1 cellular context compared by ENCODE assay signal in the genomic region with DNA sequence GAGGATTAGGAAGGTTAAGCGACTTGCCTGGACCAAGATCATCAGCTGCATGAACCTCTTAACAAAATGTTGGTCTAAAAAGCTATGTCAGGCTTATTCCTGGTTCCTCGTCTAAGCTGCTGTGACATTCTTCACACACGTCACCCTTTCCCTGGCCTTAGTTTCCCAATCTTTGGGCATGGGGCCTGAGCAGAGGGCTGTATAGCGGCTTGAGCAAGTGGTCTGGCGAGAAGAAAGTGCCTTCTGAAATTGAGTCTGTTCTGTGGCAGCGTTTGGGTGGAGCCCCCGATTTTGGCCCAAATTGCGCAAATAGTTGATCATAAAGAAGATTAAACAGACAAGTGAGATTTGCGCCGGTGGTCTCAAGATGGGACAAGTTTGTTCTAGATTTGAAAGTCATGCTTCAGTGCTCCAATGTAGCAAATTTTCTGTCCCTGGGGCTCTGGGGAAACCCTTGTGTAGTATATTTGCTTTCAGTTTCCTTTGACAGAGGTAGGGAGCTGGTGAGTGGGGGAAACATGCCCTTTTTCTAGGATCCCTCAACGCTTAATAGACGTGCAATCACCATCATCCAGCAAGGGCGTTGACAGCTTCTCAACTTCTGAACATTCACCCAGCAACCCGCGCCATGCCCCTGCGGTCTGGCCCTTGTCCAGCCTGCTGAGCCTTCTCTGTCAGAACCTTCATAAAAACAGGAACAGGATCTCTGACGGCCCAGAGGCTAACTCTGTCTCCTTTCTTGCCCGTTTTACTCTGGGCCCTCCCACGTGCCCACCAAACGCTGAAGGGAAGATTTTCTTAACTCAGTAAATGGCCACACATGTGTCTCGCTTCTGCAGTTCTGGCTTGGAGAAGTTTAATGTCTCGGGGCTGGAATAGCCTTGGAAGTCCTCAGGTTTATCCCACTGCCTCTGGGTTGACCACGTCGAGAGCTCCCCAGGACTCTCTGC.
TF ChIP-seq lines count a peak whose summit lies in the region.

No MANE protein-coding gene starts in this region.

TF ChIP-seq in WTC11, 78 proteins besides CTCF, POLR2A, EP300 and RAD21 (continued from another document):
- TF ChIP-seq, protein P1, sequence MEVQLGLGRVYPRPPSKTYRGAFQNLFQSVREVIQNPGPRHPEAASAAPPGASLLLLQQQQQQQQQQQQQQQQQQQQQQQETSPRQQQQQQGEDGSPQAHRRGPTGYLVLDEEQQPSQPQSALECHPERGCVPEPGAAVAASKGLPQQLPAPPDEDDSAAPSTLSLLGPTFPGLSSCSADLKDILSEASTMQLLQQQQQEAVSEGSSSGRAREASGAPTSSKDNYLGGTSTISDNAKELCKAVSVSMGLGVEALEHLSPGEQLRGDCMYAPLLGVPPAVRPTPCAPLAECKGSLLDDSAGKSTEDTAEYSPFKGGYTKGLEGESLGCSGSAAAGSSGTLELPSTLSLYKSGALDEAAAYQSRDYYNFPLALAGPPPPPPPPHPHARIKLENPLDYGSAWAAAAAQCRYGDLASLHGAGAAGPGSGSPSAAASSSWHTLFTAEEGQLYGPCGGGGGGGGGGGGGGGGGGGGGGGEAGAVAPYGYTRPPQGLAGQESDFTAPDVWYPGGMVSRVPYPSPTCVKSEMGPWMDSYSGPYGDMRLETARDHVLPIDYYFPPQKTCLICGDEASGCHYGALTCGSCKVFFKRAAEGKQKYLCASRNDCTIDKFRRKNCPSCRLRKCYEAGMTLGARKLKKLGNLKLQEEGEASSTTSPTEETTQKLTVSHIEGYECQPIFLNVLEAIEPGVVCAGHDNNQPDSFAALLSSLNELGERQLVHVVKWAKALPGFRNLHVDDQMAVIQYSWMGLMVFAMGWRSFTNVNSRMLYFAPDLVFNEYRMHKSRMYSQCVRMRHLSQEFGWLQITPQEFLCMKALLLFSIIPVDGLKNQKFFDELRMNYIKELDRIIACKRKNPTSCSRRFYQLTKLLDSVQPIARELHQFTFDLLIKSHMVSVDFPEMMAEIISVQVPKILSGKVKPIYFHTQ (CRISPR knock-in tag; IDR thresholded peaks at IDR 0.05) = no peak
- TF ChIP-seq ZNF671 (CRISPR knock-in tag; IDR thresholded peaks at IDR 0.05) = no peak
- no peak for TF ChIP-seq CBFB (CRISPR knock-in tag; IDR thresholded peaks at IDR 0.05; ENCODE audit: low read depth)
TF ChIP-seq in WTC11: peak in this region for 0.
